Comparison of ENCODE assay signal across 11 cellular contexts in genomic region chr6:53796791-53797190, GRCh38. TPM values are rescaled to one million over a fixed set of nuclear protein-coding genes. Genes with fewer than 3 reads are reported as not detected.
A peak's percentile ranks its signal among the peaks of the same experiment; 100 is the strongest.
DNase-seq lines count a peak whose midpoint lies in the region; ATAC-seq and TF ChIP-seq lines count a peak whose summit lies in the region.
"Had no signal": no experiment of that assay in that cellular context is flagged by ENCODE, and none has a peak within 500 bp of the region (broad histone marks: within the 10 kb centered on the region; RNA-seq: fewer than 3 reads in every experiment).

No MANE protein-coding gene starts in this region.

- H3K23ac ChIP-seq in trophoblast cell (ENCODE audit: low read length): no peak overlapping the region

- intact Hi-C loops in Right ventricle myocardium superior (cut with DNase I): no loop called here

- H2BK12ac ChIP-seq in trophoblast cell (ENCODE audit: low read length): no peak overlapping the region

- WGBS in trophoblast cell (ENCODE audit: extremely low coverage, insufficient coverage, insufficient read length): no CpG with 5 or more reads among the region's 5 CpGs

- no peak for TF ChIP-seq CTCF in epithelial cell of esophagus (IDR thresholded peaks at IDR 0.05; ENCODE audit: insufficient read depth, low read depth, low read length, missing control alignments)

- H2AK5ac ChIP-seq in trophoblast cell (ENCODE audit: low read length): no peak overlapping the region

- H2AFZ ChIP-seq in trophoblast cell (ENCODE audit: insufficient read depth, low read length, poor library complexity): no peak overlapping the region

- peak overlapping the region; percentile 86 for H3K4me3 ChIP-seq in epithelial cell of esophagus (ENCODE audit: low read length)
- no peak overlapping the region for H3K4me3 ChIP-seq in trophoblast cell (ENCODE audit: low read depth, low read length)

- H3K18ac ChIP-seq in trophoblast cell (ENCODE audit: low read length): no peak overlapping the region

- H2BK5ac ChIP-seq in trophoblast cell (ENCODE audit: low read depth, low read length, poor library complexity): no peak overlapping the region

- in situ Hi-C loops in SK-MEL-5 (cut with HindIII; ENCODE audit: low pct_unique_long_range_greater_than_20kb, low sequenced_read_pairs): no loop called here

- H3K27ac ChIP-seq in trophoblast cell (ENCODE audit: low read depth, low read length): no peak overlapping the region

- H3K79me1 ChIP-seq in trophoblast cell (ENCODE audit: low read length): peaks cover 30% of the 10 kb centered on the region

- H3K4ac ChIP-seq in trophoblast cell (ENCODE audit: low read depth, low read length): peak overlapping the region; percentile 81

- H3K14ac ChIP-seq in trophoblast cell (ENCODE audit: low read length): no peak overlapping the region

- no peak overlapping the region for H4K91ac ChIP-seq in trophoblast cell (ENCODE audit: low read depth, low read length)

- H3K9me3 ChIP-seq in trophoblast cell (ENCODE audit: insufficient read depth, low read depth, low read length): no peaks in the 10 kb centered on the region

- H4K8ac ChIP-seq in trophoblast cell (ENCODE audit: low read depth, low read length): no peak overlapping the region

- ATAC-seq in HG03139 (IDR thresholded peaks at IDR 0.05; ENCODE audit: unreplicated experiment) (no peak), Right ventricle myocardium superior (ENCODE audit: poor library complexity) (no peak)
- ATAC-seq: activated T-cell treated with anti-CD3 and anti-CD28 coated beads, Interleukin-2, amount 50 U/mL, for 4 hours; stimulated activated memory B cell treated with anti-CD40 and anti-IgM and Interleukin-4, amounts not matched to agents 10 μg/mL and 1 μg/mL and 100 μg/mL, for 72 hours had no signal

- H3K27me3 ChIP-seq in trophoblast cell (ENCODE audit: insufficient read depth, low read length): no peaks in the 10 kb centered on the region

- DNase-seq in EH (ENCODE audit: low read depth): peak; percentile 37
- DNase-seq in SK-MEL-5 (ENCODE audit: low read depth, low spot score): peak; percentile 47
- DNase-seq in epithelial cell of esophagus (ENCODE audit: low read depth): peak; percentile 35
- peak in 1 of 2 donors; percentile 21 for DNase-seq in trophoblast cell
- no peak for DNase-seq in DMS153 treated with DMSO at 0.1 percent for 48 hours (lab: John Stamatoyannopoulos, UW; ENCODE audit: unreplicated experiment)
- DNase-seq in Right ventricle myocardium superior: no peak
- no peak for DNase-seq in cerebellar cortex (ENCODE audit: low spot score)
- DNase-seq: activated T-cell treated with anti-CD3 and anti-CD28 coated beads, Interleukin-2, amount 50 U/mL, for 4 hours; NCI-H1694 had no signal

- no peak overlapping the region for H4K12ac ChIP-seq in trophoblast cell (ENCODE audit: low read depth, low read length)

- H3K4me2 ChIP-seq in trophoblast cell (ENCODE audit: low read length): peak overlapping the region; percentile 85

- H3K36me3 ChIP-seq in trophoblast cell (ENCODE audit: control insufficient read depth in 1 of 2, insufficient read depth in 2 of 2, low read length in 2 of 2): peaks cover 0 to 2% of the 10 kb centered on the region in 2 experiments

- H2BK120ac ChIP-seq in trophoblast cell (ENCODE audit: insufficient read depth, low read length, poor library complexity): no peak overlapping the region

- H3K9ac ChIP-seq in trophoblast cell (ENCODE audit: low read length): no peak overlapping the region

- peaks cover 0 to 9% of the 10 kb centered on the region in 2 experiments for H3K4me1 ChIP-seq in trophoblast cell (ENCODE audit: control insufficient read depth in 1 of 2, insufficient read depth in 2 of 2, low read length in 2 of 2)

- H3K79me2 ChIP-seq in trophoblast cell (ENCODE audit: control insufficient read depth, insufficient read depth, low read length, poor library complexity): peaks cover 33% of the 10 kb centered on the region

RNA-seq across cellular contexts. Expression of gene LRRC1, which starts 2.0 kb away (rescaled TPM):
- 28.1 and 30.4 TPM in 2 replicates for total RNA-seq in SK-MEL-5 (2014; rRNA removed; shearing (Covaris generic))
- polyA plus RNA-seq in SK-MEL-5 (2015; cell fraction: cytosol; rRNA removed): 22.5 and 23.0 TPM in 2 replicates
- 32.6 and 36.6 TPM in 2 replicates for polyA plus RNA-seq in SK-MEL-5 (2015; cell fraction: nucleus; rRNA removed)
- polyA plus RNA-seq in trophoblast cell (2013): 43.6 and 44.5 TPM in 2 replicates
- 1.8 TPM for total RNA-seq in Right ventricle myocardium superior

Comparison
In these comparisons a context has a peak if more than half of its experiments do, and no peak if none do; other contexts are left out.
1. DNase-seq: peak in EH (single experiment), SK-MEL-5 (single experiment) and epithelial cell of esophagus (single experiment); none in DMS153 treated with DMSO at 0.1 percent for 48 hours (single experiment), Right ventricle myocardium superior (single experiment) and cerebellar cortex (single experiment).
2. RNA of gene LRRC1, which starts 2.0 kb away (total RNA-seq): 28.1 to 30.4 TPM in SK-MEL-5; 1.8 TPM in Right ventricle myocardium superior (single experiment); every median in the first group is over 10 times any median in the second.